ENCODE assay signal across 24 cellular contexts in the genomic region with DNA sequence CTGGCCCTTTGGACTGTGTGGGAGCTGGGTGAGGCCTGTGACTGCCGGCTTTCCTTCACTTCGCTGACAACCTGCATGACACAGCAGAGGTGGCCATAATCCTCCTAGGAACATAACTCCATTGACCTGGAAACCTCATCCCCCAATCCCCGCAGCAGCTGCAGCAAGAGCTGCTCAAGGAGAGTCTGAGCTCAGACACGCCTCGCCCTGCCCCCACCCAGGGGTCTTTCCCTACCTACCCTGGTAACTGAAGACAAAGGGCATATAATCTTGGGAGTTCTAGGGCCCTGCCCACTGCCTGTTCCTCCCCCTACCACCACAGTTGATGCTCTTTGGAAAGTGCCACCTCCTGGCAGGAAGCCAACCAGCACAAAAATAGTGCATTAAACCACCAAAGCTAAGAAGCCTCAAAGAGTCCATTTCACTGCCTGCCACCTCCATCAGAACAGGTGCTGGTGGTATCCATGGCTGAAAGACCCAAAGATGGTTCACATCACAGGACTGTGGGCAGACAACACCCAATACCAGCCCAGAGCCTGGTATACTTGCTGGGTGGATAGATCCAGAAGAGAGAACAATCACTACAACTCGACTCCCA. TPM values are rescaled to one million over a fixed set of nuclear protein-coding genes. Genes with fewer than 3 reads are reported as not detected.
"Had no signal": no experiment of that assay in that cellular context is flagged by ENCODE, and none has a peak within 500 bp of the region (broad histone marks: within the 10 kb centered on the region; RNA-seq: fewer than 3 reads in every experiment).

No MANE protein-coding gene starts in this region.

- H3K4me3 ChIP-seq: breast epithelium, esophagus squamous epithelium, left lung, lower lobe of right lung, right lobe of liver, skin epidermis, thoracic aorta had no signal

- DNase-seq: activated B cell treated with CpG ODN at 0.5 μM for 24 hours; activated CD4-positive, alpha-beta T cell treated with anti-CD3 and anti-CD28 coated beads, Interleukin-2, amount 50 U/mL, for 1 hour; activated CD8-positive, alpha-beta T cell treated with anti-CD3 and anti-CD28 coated beads for 36 hours; activated naive CD8-positive, alpha-beta T cell treated with anti-CD3 and anti-CD28 coated beads, Interleukin-2, amount 50 U/mL, for 24 hours; activated T-cell treated with anti-CD3 and anti-CD28 coated beads, Interleukin-2, amount 50 U/mL, for 48 hours; central memory CD4-positive, alpha-beta T cell; esophagus squamous epithelium; foreskin melanocyte; lower lobe of right lung; mesenchymal stem cell; right lobe of liver; stimulated activated CD4-positive, alpha-beta T cell treated with anti-CD3 and anti-CD28 coated beads, Interleukin-12 subunit alpha, Interleukin-12 subunit beta, amount 100 ng/mL, for 4 hours; stimulated activated CD4-positive, alpha-beta T cell treated with anti-CD3 and anti-CD28 coated beads, Interleukin-4, amount 100 ng/mL, for 1 hour; stimulated activated naive CD8-positive, alpha-beta T cell treated with anti-CD3 and anti-CD28 coated beads, Interleukin-15, Interleukin-2, amounts not matched to agents 100 U/mL and 50 U/mL, for 24 hours; T1000; trophoblast cell had no signal

- ATAC-seq: activated CD8-positive, alpha-beta T cell treated with anti-CD3 and anti-CD28 coated beads for 36 hours; activated naive CD8-positive, alpha-beta T cell treated with anti-CD3 and anti-CD28 coated beads, Interleukin-2, amount 50 U/mL, for 24 hours; left lung; lower lobe of right lung; natural killer cell treated with Interleukin-12 subunit alpha and Interleukin-12 subunit beta and Interleukin-15 and Interleukin-18, amount 100 ng/mL, for 72 hours; right lobe of liver; stimulated activated naive CD8-positive, alpha-beta T cell treated with anti-CD3 and anti-CD28 coated beads, Interleukin-15, Interleukin-2, amounts not matched to agents 100 U/mL and 50 U/mL, for 24 hours had no signal

- H3K27ac Mint-ChIP-seq: activated B cell treated with CpG ODN at 0.5 μM for 24 hours; activated CD8-positive, alpha-beta T cell treated with anti-CD3 and anti-CD28 coated beads for 36 hours; activated naive CD4-positive, alpha-beta T cell treated with anti-CD3 and anti-CD28 coated beads, Interleukin-2, amount 50 U/mL, for 24 hours; activated naive CD8-positive, alpha-beta T cell treated with anti-CD3 and anti-CD28 coated beads, Interleukin-2, amount 50 U/mL, for 24 hours; activated T-helper 2 cell treated with anti-CD3 and anti-CD28 coated beads, Interferon-gamma antibody, Interleukin-2, Interleukin-4, amounts not matched to agents 10 μg/mL and 5 μg/mL and 100 μg/mL, durations not matched to agents 14 hours and 24 hours and 36 hours; natural killer cell treated with Interleukin-12 subunit alpha and Interleukin-12 subunit beta and Interleukin-15 and Interleukin-18, amount 100 ng/mL, for 72 hours had no signal

- H3K4me3 Mint-ChIP-seq: activated B cell treated with CpG ODN at 0.5 μM for 24 hours; activated CD8-positive, alpha-beta T cell treated with anti-CD3 and anti-CD28 coated beads for 36 hours; activated naive CD4-positive, alpha-beta T cell treated with anti-CD3 and anti-CD28 coated beads, Interleukin-2, amount 50 U/mL, for 24 hours; activated naive CD8-positive, alpha-beta T cell treated with anti-CD3 and anti-CD28 coated beads, Interleukin-2, amount 50 U/mL, for 24 hours; natural killer cell treated with Interleukin-12 subunit alpha and Interleukin-12 subunit beta and Interleukin-15 and Interleukin-18, amount 100 ng/mL, for 72 hours had no signal

- H3K36me3 ChIP-seq: breast epithelium, esophagus squamous epithelium, left lung, lower lobe of right lung, neutrophil, right lobe of liver, thoracic aorta had no signal

- H3K9me3 ChIP-seq: lower lobe of right lung, neutrophil, right lobe of liver had no signal

- H3K4me1 ChIP-seq: breast epithelium, esophagus squamous epithelium, left lung, lower lobe of right lung, right lobe of liver had no signal

- H3K4me1 Mint-ChIP-seq: activated B cell treated with CpG ODN at 0.5 μM for 24 hours; activated naive CD4-positive, alpha-beta T cell treated with anti-CD3 and anti-CD28 coated beads, Interleukin-2, amount 50 U/mL, for 24 hours; activated naive CD8-positive, alpha-beta T cell treated with anti-CD3 and anti-CD28 coated beads, Interleukin-2, amount 50 U/mL, for 24 hours had no signal

- H3K27me3 ChIP-seq: breast epithelium, left lung, right lobe of liver had no signal

- H3K27ac ChIP-seq: breast epithelium, esophagus squamous epithelium, left lung, lower lobe of right lung, neutrophil, right lobe of liver, skin epidermis, thoracic aorta had no signal

RNA-seq across cellular contexts. Expression of a gene that starts 18.4 kb away (rescaled TPM):
- total RNA-seq: activated T-helper 2 cell treated with anti-CD3 and anti-CD28 coated beads, Interferon-gamma antibody, Interleukin-2, Interleukin-4, amounts not matched to agents 10 μg/mL and 5 μg/mL and 100 μg/mL, durations not matched to agents 14 hours and 24 hours and 36 hours had no signal
